Comparison of ENCODE assay signal across 14 cellular contexts in the genomic region with DNA sequence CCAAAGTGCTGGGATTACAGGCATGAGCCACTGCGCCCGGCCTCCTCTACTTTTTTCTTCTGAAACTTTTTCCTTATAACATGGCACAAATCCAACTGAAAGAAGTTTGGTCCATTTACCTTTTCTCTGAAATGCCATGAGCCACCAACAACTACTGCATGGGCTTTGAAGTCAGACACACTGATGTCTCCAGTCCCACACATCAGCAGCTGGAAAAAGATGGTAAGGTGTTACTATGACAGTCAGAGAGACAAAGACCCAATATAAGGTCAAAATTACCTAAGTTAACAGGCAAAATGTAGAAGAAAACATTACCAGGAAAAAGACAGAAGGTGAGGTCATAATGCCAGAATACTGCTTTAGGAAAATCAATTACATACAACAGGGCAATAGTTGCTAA. TPM values are rescaled to one million over a fixed set of nuclear protein-coding genes. Genes with fewer than 3 reads are reported as not detected.
DNase-seq lines count a peak whose midpoint lies in the region; ATAC-seq and TF ChIP-seq lines count a peak whose summit lies in the region.
"Had no signal": no experiment of that assay in that cellular context is flagged by ENCODE, and none has a peak within 500 bp of the region (broad histone marks: within the 10 kb centered on the region; RNA-seq: fewer than 3 reads in every experiment).

No MANE protein-coding gene starts in this region.

- DNase-seq in left ventricle myocardium inferior (no peak), right cardiac atrium (no peak), ascending aorta (ENCODE audit: low spot score in 2 of 2) (no peak), lower leg skin (ENCODE audit: low spot score in 2 of 2) (no peak), midbrain (lab: John Stamatoyannopoulos, UW) (no peak), OCI-M2 (lab: John Stamatoyannopoulos, UW; ENCODE audit: unreplicated experiment) (no peak)
- DNase-seq: C1 segment of cervical spinal cord; Calu3; CD4-positive, alpha-beta T cell; DMS 273 treated with DMSO at 0.1 percent for 48 hours; HFFc6 had no signal

- H3K4me1 ChIP-seq in left ventricle myocardium inferior (peaks cover 43% of the 10 kb centered on the region), right cardiac atrium (ENCODE audit: control insufficient read depth, insufficient read depth, low read length) (peaks cover 9% of the 10 kb centered on the region), ascending aorta (peaks cover 25 to 46% of the 10 kb centered on the region in 2 donors), skeletal muscle tissue (ENCODE audit: control insufficient read depth in 3 of 3, insufficient read depth in 3 of 3, low read length in 3 of 3) (peaks cover 17 to 27% (median 26%) of the 10 kb centered on the region in 3 donors)

- no peak overlapping the region for H3K4me3 ChIP-seq in left ventricle myocardium inferior
- H3K4me3 ChIP-seq in right cardiac atrium (ENCODE audit: low read length) = no peak overlapping the region
- no peak overlapping the region for H3K4me3 ChIP-seq in ascending aorta
- no peak overlapping the region for H3K4me3 ChIP-seq in skeletal muscle tissue (ENCODE audit: low read length in 3 of 3)
- H3K4me3 ChIP-seq in lower leg skin (ENCODE audit: low read depth, poor library complexity, severe bottlenecking) = no peak overlapping the region
- H3K4me3 ChIP-seq: GM12878 had no signal

- no peak for TF ChIP-seq POLR2A in lower leg skin (IDR thresholded peaks at IDR 0.05)

- H3K27ac ChIP-seq in left ventricle myocardium inferior (replicated peaks) (peak overlapping the region; percentile 81), right cardiac atrium (ENCODE audit: low read length) (no peak overlapping the region), ascending aorta (peak overlapping the region; percentile 88 to 95), skeletal muscle tissue (ENCODE audit: low read depth, low read length) (peak overlapping the region; percentile 72)

- H3K9me3 ChIP-seq in left ventricle myocardium inferior (replicated peaks) = no peaks in the 10 kb centered on the region
- no peaks in the 10 kb centered on the region for H3K9me3 ChIP-seq in right cardiac atrium (ENCODE audit: control insufficient read depth, low read length)
- no peaks in the 10 kb centered on the region for H3K9me3 ChIP-seq in ascending aorta
- no peaks in the 10 kb centered on the region for H3K9me3 ChIP-seq in skeletal muscle tissue (ENCODE audit: control insufficient read depth in 3 of 3, low read length in 3 of 3)

- H3K36me3 ChIP-seq in left ventricle myocardium inferior = peaks cover 79% of the 10 kb centered on the region
- H3K36me3 ChIP-seq in ascending aorta = peaks cover 28 to 43% of the 10 kb centered on the region in 2 donors
- H3K36me3 ChIP-seq in skeletal muscle tissue (ENCODE audit: control insufficient read depth in 3 of 3, insufficient read depth in 3 of 3, low read length in 3 of 3) = peaks cover 12 to 43% (median 29%) of the 10 kb centered on the region in 3 donors

- intact Hi-C loops in left ventricle myocardium inferior (cut with micrococcal nuclease) (no loop called here), right cardiac atrium (cut with DNase I) (loop anchor here in 1 of 4 donors (5.0 kb wide), 1 partner anchor 47 kb away; no protein-coding TSS in a partner anchor), ascending aorta (cut with DNase I) (no loop called here), lower leg skin (cut with DNase I; ENCODE audit: low total_unique reads) (no loop called here)

- H3K27me3 ChIP-seq in left ventricle myocardium inferior (ENCODE audit: low read depth) (no peaks in the 10 kb centered on the region), right cardiac atrium (ENCODE audit: control insufficient read depth, insufficient read depth) (no peaks in the 10 kb centered on the region), ascending aorta (no peaks in the 10 kb centered on the region), skeletal muscle tissue (ENCODE audit: control insufficient read depth in 3 of 3, insufficient read depth in 3 of 3, low read length in 3 of 3) (no peaks in the 10 kb centered on the region)

- no peak overlapping the region for H3K9ac ChIP-seq in skeletal muscle tissue (ENCODE audit: low read depth in 1 of 3, low read length in 3 of 3)

- TF ChIP-seq CTCF in left ventricle myocardium inferior (IDR thresholded peaks at IDR 0.05; ENCODE audit: borderline replicate concordance) (no peak), ascending aorta (IDR thresholded peaks at IDR 0.05) (no peak), lower leg skin (IDR thresholded peaks at IDR 0.05) (no peak)

- no peak for ATAC-seq in right cardiac atrium
- ATAC-seq: GM12878, HepG2 had no signal

- WGBS in right cardiac atrium = 99% methylated on average over 2 of the region's 2 CpGs
- WGBS in lower leg skin, 2 donors = 94 to 98% methylated on average over 2 of the region's 2 CpGs

RNA-seq across cellular contexts. Expression of a gene that starts 48.2 kb away (rescaled TPM):
- 23.7 TPM for total RNA-seq in left ventricle myocardium inferior
- 10 to 100 TPM; 22.2 to 25.4 (median 23.3) TPM for total RNA-seq in right cardiac atrium
- 8.2 TPM for polyA plus RNA-seq in right cardiac atrium
- 17.9 TPM for total RNA-seq in ascending aorta
- total RNA-seq in skeletal muscle tissue = 21.9 TPM
- total RNA-seq in lower leg skin = 10 to 100 TPM; 12.4 to 26.5 (median 21.6) TPM

RNA-seq across cellular contexts. Expression of a gene that starts 48.2 kb away (rescaled TPM):
- total RNA-seq in left ventricle myocardium inferior = 42.7 TPM
- 10 to 100 TPM; 29.3 to 38.8 (median 38.1) TPM for total RNA-seq in right cardiac atrium
- polyA plus RNA-seq in right cardiac atrium = 13.7 TPM
- 10.0 TPM for total RNA-seq in ascending aorta
- total RNA-seq in skeletal muscle tissue = 15.1 TPM
- total RNA-seq in lower leg skin = 10 to 100 TPM; 14.3 to 20.7 (median 17.8) TPM

RNA-seq across cellular contexts. Expression of a gene that starts 52.7 kb away (rescaled TPM):
- total RNA-seq in left ventricle myocardium inferior (26.5 TPM), right cardiac atrium (10 to 100 TPM; 13.9 to 46.0 (median 23.5) TPM), ascending aorta (383 TPM), skeletal muscle tissue (12.0 TPM), lower leg skin (10 to 100 TPM; 13.7 to 39.3 (median 25.9) TPM)
- polyA plus RNA-seq in right cardiac atrium = 3.4 TPM
